1 cellular context compared by ENCODE assay signal in the genomic region with DNA sequence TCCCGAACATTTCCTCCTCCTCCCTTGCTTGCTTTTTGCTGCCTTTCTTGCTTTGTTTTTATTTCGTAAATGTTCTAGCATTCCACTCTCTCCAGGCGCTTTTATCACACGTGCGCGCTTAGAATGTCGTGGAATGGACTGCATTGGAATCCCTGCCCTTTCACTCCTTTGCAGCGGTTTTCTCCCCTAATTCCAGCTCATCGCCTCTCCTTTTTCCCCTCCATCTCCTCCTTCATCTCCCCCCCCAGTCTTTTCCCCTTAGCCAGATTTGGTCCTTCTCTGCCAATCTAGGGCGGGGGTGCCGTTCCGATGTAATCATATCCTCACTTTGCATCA.
TF ChIP-seq lines count a peak whose summit lies in the region.

No MANE protein-coding gene starts in this region.

TF ChIP-seq in HEK293, 187 proteins besides CTCF, POLR2A, EP300 and RAD21 (continued from another document):
- TF ChIP-seq, protein P1, sequence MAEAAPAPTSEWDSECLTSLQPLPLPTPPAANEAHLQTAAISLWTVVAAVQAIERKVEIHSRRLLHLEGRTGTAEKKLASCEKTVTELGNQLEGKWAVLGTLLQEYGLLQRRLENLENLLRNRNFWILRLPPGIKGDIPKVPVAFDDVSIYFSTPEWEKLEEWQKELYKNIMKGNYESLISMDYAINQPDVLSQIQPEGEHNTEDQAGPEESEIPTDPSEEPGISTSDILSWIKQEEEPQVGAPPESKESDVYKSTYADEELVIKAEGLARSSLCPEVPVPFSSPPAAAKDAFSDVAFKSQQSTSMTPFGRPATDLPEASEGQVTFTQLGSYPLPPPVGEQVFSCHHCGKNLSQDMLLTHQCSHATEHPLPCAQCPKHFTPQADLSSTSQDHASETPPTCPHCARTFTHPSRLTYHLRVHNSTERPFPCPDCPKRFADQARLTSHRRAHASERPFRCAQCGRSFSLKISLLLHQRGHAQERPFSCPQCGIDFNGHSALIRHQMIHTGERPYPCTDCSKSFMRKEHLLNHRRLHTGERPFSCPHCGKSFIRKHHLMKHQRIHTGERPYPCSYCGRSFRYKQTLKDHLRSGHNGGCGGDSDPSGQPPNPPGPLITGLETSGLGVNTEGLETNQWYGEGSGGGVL (tag by site-specific recombination; IDR thresholded peaks at IDR 0.05) = peak; percentile 92
